In genomic region chr3:14663396-14663795, GRCh38 we compare ENCODE assay signal across 24 cellular contexts. TPM values are rescaled to one million over a fixed set of nuclear protein-coding genes. Genes with fewer than 3 reads are reported as not detected.
DNase-seq lines count a peak whose midpoint lies in the region; ATAC-seq and TF ChIP-seq lines count a peak whose summit lies in the region.
"Had no signal": no experiment of that assay in that cellular context is flagged by ENCODE, and none has a peak within 500 bp of the region (broad histone marks: within the 10 kb centered on the region; RNA-seq: fewer than 3 reads in every experiment).

No MANE protein-coding gene starts in this region.

- TF ChIP-seq CTCF in activated CD8-positive, alpha-beta T cell treated with anti-CD3 and anti-CD28 coated beads for 36 hours (IDR thresholded peaks at IDR 0.05): no peak
- no peak for TF ChIP-seq CTCF in mesothelial cell of epicardium (IDR thresholded peaks at IDR 0.05; ENCODE audit: unreplicated experiment)

- peaks cover 60% of the 10 kb centered on the region for H3K36me3 Mint-ChIP-seq in activated CD8-positive, alpha-beta T cell treated with anti-CD3 and anti-CD28 coated beads for 36 hours (ENCODE audit: low read depth)
- peaks cover 63% of the 10 kb centered on the region for H3K36me3 Mint-ChIP-seq in activated CD8-positive, alpha-beta T cell treated with anti-CD3 and anti-CD28 coated beads, Interleukin-2, amount 10 ng/mL, durations not matched to agents 7 days and 5 days (ENCODE audit: low read depth)
- peaks cover 59% of the 10 kb centered on the region for H3K36me3 Mint-ChIP-seq in CD4-positive, CD25-positive, alpha-beta regulatory T cell
- H3K36me3 Mint-ChIP-seq in mesothelial cell of epicardium: peaks cover 54% of the 10 kb centered on the region

- peaks cover 9% of the 10 kb centered on the region for H3K4me1 Mint-ChIP-seq in activated CD8-positive, alpha-beta T cell treated with anti-CD3 and anti-CD28 coated beads for 36 hours (ENCODE audit: low read depth)
- no peaks in the 10 kb centered on the region for H3K4me1 Mint-ChIP-seq in activated CD8-positive, alpha-beta T cell treated with anti-CD3 and anti-CD28 coated beads, Interleukin-2, amount 10 ng/mL, durations not matched to agents 7 days and 5 days (ENCODE audit: low read depth)
- peaks cover 4 to 7% (median 6%) of the 10 kb centered on the region in 4 donors for H3K4me1 Mint-ChIP-seq in CD4-positive, CD25-positive, alpha-beta regulatory T cell
- H3K4me1 Mint-ChIP-seq in mesothelial cell of epicardium: peaks cover 3% of the 10 kb centered on the region

- H3K9me3 ChIP-seq in CD4-positive, CD25-positive, alpha-beta regulatory T cell (ENCODE audit: control insufficient read depth in 2 of 2, low read length in 2 of 2): no peaks in the 10 kb centered on the region
- H3K9me3 ChIP-seq: SJSA1 had no signal

- no peaks in the 10 kb centered on the region for H3K27me3 Mint-ChIP-seq in activated CD8-positive, alpha-beta T cell treated with anti-CD3 and anti-CD28 coated beads for 36 hours
- no peaks in the 10 kb centered on the region for H3K27me3 Mint-ChIP-seq in activated CD8-positive, alpha-beta T cell treated with anti-CD3 and anti-CD28 coated beads, Interleukin-2, amount 10 ng/mL, durations not matched to agents 7 days and 5 days (ENCODE audit: low read depth)
- no peaks in the 10 kb centered on the region for H3K27me3 Mint-ChIP-seq in CD4-positive, CD25-positive, alpha-beta regulatory T cell
- no peaks in the 10 kb centered on the region for H3K27me3 Mint-ChIP-seq in mesothelial cell of epicardium (ENCODE audit: low read depth)

- no peak overlapping the region for H3K27ac ChIP-seq in CD4-positive, CD25-positive, alpha-beta regulatory T cell (ENCODE audit: insufficient read depth, low read length, poor library complexity, severe bottlenecking)
- H3K27ac ChIP-seq: GM23248, PC-9, SJSA1 had no signal

- peaks cover 96% of the 10 kb centered on the region for H3K36me3 ChIP-seq in CD4-positive, CD25-positive, alpha-beta regulatory T cell (ENCODE audit: control insufficient read depth, insufficient read depth, low read length)

- intact Hi-C loops in activated CD8-positive, alpha-beta T cell treated with anti-CD3 and anti-CD28 coated beads for 36 hours (cut with micrococcal nuclease): no loop called here

- CTCF ChIA-PET in activated CD8-positive, alpha-beta T cell treated with anti-CD3 and anti-CD28 coated beads for 36 hours (lab: Charles Lee): interaction anchor here (0.8 to 1.0 kb wide), 2 partner anchors 12 to 258 kb away, joined by 3 read pairs; partner anchors contain the start of gene CCDC174
- CTCF ChIA-PET in activated CD8-positive, alpha-beta T cell treated with anti-CD3 and anti-CD28 coated beads, Interleukin-2, amount 10 ng/mL, durations not matched to agents 7 days and 5 days (lab: Charles Lee): interaction anchor here (0.9 to 1.8 kb wide), 2 partner anchors 10 to 118 kb away, joined by 4 read pairs; no protein-coding TSS in a partner anchor

- no peak overlapping the region for H3K4me3 Mint-ChIP-seq in activated CD8-positive, alpha-beta T cell treated with anti-CD3 and anti-CD28 coated beads for 36 hours
- no peak overlapping the region for H3K4me3 Mint-ChIP-seq in activated CD8-positive, alpha-beta T cell treated with anti-CD3 and anti-CD28 coated beads, Interleukin-2, amount 10 ng/mL, durations not matched to agents 7 days and 5 days
- H3K4me3 Mint-ChIP-seq in CD4-positive, CD25-positive, alpha-beta regulatory T cell: no peak overlapping the region
- no peak overlapping the region for H3K4me3 Mint-ChIP-seq in mesothelial cell of epicardium

- H3K4me1 ChIP-seq in CD4-positive, CD25-positive, alpha-beta regulatory T cell (ENCODE audit: control insufficient read depth, insufficient read depth, low read length, poor library complexity, severe bottlenecking): no peaks in the 10 kb centered on the region
- H3K4me1 ChIP-seq: SJSA1 had no signal

- no peaks in the 10 kb centered on the region for H3K9me3 Mint-ChIP-seq in activated CD8-positive, alpha-beta T cell treated with anti-CD3 and anti-CD28 coated beads for 36 hours
- no peaks in the 10 kb centered on the region for H3K9me3 Mint-ChIP-seq in activated CD8-positive, alpha-beta T cell treated with anti-CD3 and anti-CD28 coated beads, Interleukin-2, amount 10 ng/mL, durations not matched to agents 7 days and 5 days (ENCODE audit: insufficient read depth)
- no peaks in the 10 kb centered on the region for H3K9me3 Mint-ChIP-seq in CD4-positive, CD25-positive, alpha-beta regulatory T cell
- H3K9me3 Mint-ChIP-seq in mesothelial cell of epicardium: no peaks in the 10 kb centered on the region

- peak overlapping the region; percentile 49 for H3K27ac Mint-ChIP-seq in activated CD8-positive, alpha-beta T cell treated with anti-CD3 and anti-CD28 coated beads for 36 hours
- H3K27ac Mint-ChIP-seq in activated CD8-positive, alpha-beta T cell treated with anti-CD3 and anti-CD28 coated beads, Interleukin-2, amount 10 ng/mL, durations not matched to agents 7 days and 5 days: no peak overlapping the region
- H3K27ac Mint-ChIP-seq in CD4-positive, CD25-positive, alpha-beta regulatory T cell: peak overlapping the region in 2 of 3 donors; percentile 41 to 51
- H3K27ac Mint-ChIP-seq in mesothelial cell of epicardium: peak overlapping the region; percentile 44

- POLR2A ChIA-PET in activated CD8-positive, alpha-beta T cell treated with anti-CD3 and anti-CD28 coated beads for 36 hours (lab: Charles Lee): interaction anchor here (0.7 to 4.2 kb wide), 2 partner anchors 11 to 63 kb away, joined by 3 to 21 read pairs; partner anchors contain the start of gene CCDC174
- POLR2A ChIA-PET in activated CD8-positive, alpha-beta T cell treated with anti-CD3 and anti-CD28 coated beads, Interleukin-2, amount 10 ng/mL, durations not matched to agents 7 days and 5 days (lab: Charles Lee): interaction anchor here (1.0 kb wide), 1 partner anchor 12 kb away, joined by 3 read pairs; the partner anchor contains the start of gene CCDC174

- DNase-seq in activated CD8-positive, alpha-beta T cell treated with anti-CD3 and anti-CD28 coated beads for 36 hours: no peak
- DNase-seq in activated CD8-positive, alpha-beta T cell treated with anti-CD3 and anti-CD28 coated beads, Interleukin-2, amount 10 ng/mL, durations not matched to agents 7 days and 5 days: no peak
- no peak for DNase-seq in CD4-positive, CD25-positive, alpha-beta regulatory T cell
- DNase-seq in NCI-H69 (lab: John Stamatoyannopoulos, UW) (peak; percentile 72), mesothelial cell of epicardium (ENCODE audit: low spot score in 2 of 2, unreplicated experiment in 2 of 2) (no peak), iPS-NIHi11 (ENCODE audit: low spot score) (no peak), ureter (ENCODE audit: low spot score) (no peak)
- DNase-seq: GM23248, H7, Karpas-422, NCI-H1092, NCI-H1436, NCI-H187, NCI-H2081 treated with DMSO at 0.1 percent for 48 hours, NCI-H446, NCI-H82, PC-9 had no signal

- no peak overlapping the region for H3K4me3 ChIP-seq in CD4-positive, CD25-positive, alpha-beta regulatory T cell (ENCODE audit: low read depth, low read length)
- H3K4me3 ChIP-seq: GM23248, PC-9, SJSA1 had no signal

- H3K27me3 ChIP-seq in CD4-positive, CD25-positive, alpha-beta regulatory T cell (ENCODE audit: control insufficient read depth, insufficient read depth, low read length): no peaks in the 10 kb centered on the region
- H3K27me3 ChIP-seq: SJSA1 had no signal

- ATAC-seq in activated CD8-positive, alpha-beta T cell treated with anti-CD3 and anti-CD28 coated beads for 36 hours: no peak
- no peak for ATAC-seq in activated CD8-positive, alpha-beta T cell treated with anti-CD3 and anti-CD28 coated beads, Interleukin-2, amount 10 ng/mL, durations not matched to agents 7 days and 5 days
- ATAC-seq in CD4-positive, CD25-positive, alpha-beta regulatory T cell (ENCODE audit: low read depth in 2 of 2): no peak
- ATAC-seq: HepG2, Right ventricle myocardium inferior had no signal

RNA-seq across cellular contexts. Expression of gene C3orf20, which starts 11.5 kb away (rescaled TPM):
- total RNA-seq in activated CD8-positive, alpha-beta T cell treated with anti-CD3 and anti-CD28 coated beads for 36 hours: under 1 TPM; 0.20 to 0.23 TPM
- total RNA-seq in activated CD8-positive, alpha-beta T cell treated with anti-CD3 and anti-CD28 coated beads, Interleukin-2, amount 10 ng/mL, durations not matched to agents 7 days and 5 days: under 1 TPM; 0.10 to 0.11 TPM
- 0.37 TPM for total RNA-seq in CD4-positive, CD25-positive, alpha-beta regulatory T cell
- not detected for polyA plus RNA-seq in CD4-positive, CD25-positive, alpha-beta regulatory T cell
- 0.09 to 0.13 TPM (median 0.11 TPM) in 3 replicates for total RNA-seq in mesothelial cell of epicardium
- total RNA-seq in ureter: 0.31 TPM
- total RNA-seq: A172, GM23248, HT-29, PC-9, Right ventricle myocardium inferior, RPMI7951, SJSA1 had no signal
- polyA plus RNA-seq: BJ, GM23248 had no signal

RNA-seq across cellular contexts. Expression of gene CCDC174, which starts 11.8 kb away (rescaled TPM):
- 10 to 100 TPM; 14.2 to 16.2 TPM for total RNA-seq in activated CD8-positive, alpha-beta T cell treated with anti-CD3 and anti-CD28 coated beads for 36 hours
- 10 to 100 TPM; 17.5 to 18.5 TPM for total RNA-seq in activated CD8-positive, alpha-beta T cell treated with anti-CD3 and anti-CD28 coated beads, Interleukin-2, amount 10 ng/mL, durations not matched to agents 7 days and 5 days
- total RNA-seq in CD4-positive, CD25-positive, alpha-beta regulatory T cell: 55.7 TPM
- 10 to 100 TPM; 16.3 to 26.1 (median 19.3) TPM for polyA plus RNA-seq in CD4-positive, CD25-positive, alpha-beta regulatory T cell
- 21.8 to 25.5 TPM (median 22.6 TPM) in 3 replicates for total RNA-seq in mesothelial cell of epicardium
- 29.9 TPM for total RNA-seq in ureter
